9 cellular contexts compared by ENCODE assay signal in the genomic region with DNA sequence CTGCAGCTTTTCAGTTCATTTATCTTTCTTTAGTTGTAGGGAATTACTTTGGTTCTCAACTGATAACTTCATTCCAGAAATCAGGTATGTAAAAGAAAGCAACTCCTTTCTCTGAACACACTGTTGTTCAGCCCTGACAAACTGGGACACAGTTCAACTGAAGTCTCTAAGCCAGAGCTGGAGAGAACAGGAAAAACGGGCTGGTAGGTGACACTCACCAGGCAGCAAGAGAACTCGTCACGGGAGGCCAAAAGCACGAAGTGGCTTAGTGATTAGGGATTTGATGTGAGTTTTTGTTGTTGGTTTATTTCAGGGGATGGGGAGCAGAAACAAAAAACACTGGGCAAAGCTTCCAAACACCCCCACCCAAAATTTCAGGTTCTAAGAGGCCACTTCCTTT. TPM values are rescaled to one million over a fixed set of nuclear protein-coding genes. Genes with fewer than 3 reads are reported as not detected.
A peak's percentile ranks its signal among the peaks of the same experiment; 100 is the strongest.
DNase-seq lines count a peak whose midpoint lies in the region; ATAC-seq, FAIRE-seq and TF ChIP-seq lines count a peak whose summit lies in the region.
"Had no signal": no experiment of that assay in that cellular context is flagged by ENCODE, and none has a peak within 500 bp of the region (broad histone marks: within the 10 kb centered on the region; RNA-seq: fewer than 3 reads in every experiment).

No MANE protein-coding gene starts in this region.

- POLR2A ChIA-PET in naive thymus-derived CD4-positive, alpha-beta T cell (lab: Charles Lee), result interaction anchor here (0.7 to 47.8 kb wide), 14 partner anchors 10 to 146 kb away, joined by 3 to 1512 read pairs (median 4); partner anchors contain the start of genes APOL2 and MYH9

- TF ChIP-seq POLR2A in breast epithelium (IDR thresholded peaks at IDR 0.05), result no peak
- TF ChIP-seq POLR2A in GM12892 (IDR thresholded peaks at IDR 0.05; ENCODE audit: low read depth, low read length), result no peak

- H3K9me3 ChIP-seq in breast epithelium, result no peaks in the 10 kb centered on the region
- H3K9me3 ChIP-seq in naive thymus-derived CD4-positive, alpha-beta T cell (ENCODE audit: control insufficient read depth in 2 of 3, low read length in 3 of 3), result no peaks in the 10 kb centered on the region
- H3K9me3 ChIP-seq in aorta (ENCODE audit: control insufficient read depth, low read length), result no peaks in the 10 kb centered on the region

- peak overlapping the region; percentile 86 for H3K4me3 Mint-ChIP-seq in stimulated activated naive CD8-positive, alpha-beta T cell treated with anti-CD3 and anti-CD28 coated beads, Interleukin-15, Interleukin-2, amounts not matched to agents 100 ng/mL and 50 ng/mL, for 24 hours
- H3K4me3 Mint-ChIP-seq in naive thymus-derived CD4-positive, alpha-beta T cell, result peak overlapping the region; percentile 83 to 95 (median 88)

- peaks cover 100% of the 10 kb centered on the region for H3K4me1 Mint-ChIP-seq in stimulated activated naive CD8-positive, alpha-beta T cell treated with anti-CD3 and anti-CD28 coated beads, Interleukin-15, Interleukin-2, amounts not matched to agents 100 ng/mL and 50 ng/mL, for 24 hours (ENCODE audit: low read depth)
- H3K4me1 Mint-ChIP-seq in naive thymus-derived CD4-positive, alpha-beta T cell, result peaks cover 80 to 100% (median 95%) of the 10 kb centered on the region in 7 donors

- no peak overlapping the region for H3K4me3 ChIP-seq in breast epithelium
- peak overlapping the region; percentile 57 for H3K4me3 ChIP-seq in naive thymus-derived CD4-positive, alpha-beta T cell (ENCODE audit: low read length)
- no peak overlapping the region for H3K4me3 ChIP-seq in aorta (ENCODE audit: low read length in 2 of 2)

- FAIRE-seq in GM12892 (lab: Jason Lieb, UNC), result no peak

- no peak for ATAC-seq in stimulated activated naive CD8-positive, alpha-beta T cell treated with anti-CD3 and anti-CD28 coated beads, Interleukin-15, Interleukin-2, amounts not matched to agents 100 U/mL and 50 U/mL, for 24 hours
- no peak for ATAC-seq in naive thymus-derived CD4-positive, alpha-beta T cell
- ATAC-seq in aorta (ENCODE audit: low FRiP score) (no peak), HG03135 (IDR thresholded peaks at IDR 0.05; ENCODE audit: unreplicated experiment) (no peak), HG03460 (IDR thresholded peaks at IDR 0.05; ENCODE audit: unreplicated experiment) (no peak)

- H3K27ac ChIP-seq in breast epithelium (peak overlapping the region; percentile 96 to 97), aorta (ENCODE audit: low read depth in 1 of 2, low read length in 2 of 2) (peak overlapping the region; percentile 81 to 97)
- H3K27ac ChIP-seq in naive thymus-derived CD4-positive, alpha-beta T cell (ENCODE audit: low read depth, low read length), result peak overlapping the region; percentile 82

- H3K36me3 ChIP-seq in breast epithelium (no peaks in the 10 kb centered on the region), aorta (ENCODE audit: control insufficient read depth in 1 of 2, insufficient read depth in 2 of 2, low read length in 1 of 2) (peaks cover 4 to 7% of the 10 kb centered on the region in 2 donors)
- H3K36me3 ChIP-seq in naive thymus-derived CD4-positive, alpha-beta T cell (ENCODE audit: control insufficient read depth in 2 of 3, insufficient read depth in 3 of 3, low read length in 3 of 3), result peaks cover 9 to 30% (median 19%) of the 10 kb centered on the region in 3 experiments

- no peak for DNase-seq in stimulated activated naive CD8-positive, alpha-beta T cell treated with anti-CD3 and anti-CD28 coated beads, Interleukin-15, Interleukin-2, amounts not matched to agents 100 U/mL and 50 U/mL, for 24 hours
- no peak for DNase-seq in breast epithelium (ENCODE audit: low spot score in 2 of 2)
- DNase-seq in naive thymus-derived CD4-positive, alpha-beta T cell, result no peak
- no peak for DNase-seq in aorta
- DNase-seq in GM12892 (ENCODE audit: insufficient read length), result no peak
- DNase-seq: NCI-H446 treated with DMSO at 0.1 percent for 48 hours had no signal

- WGBS in aorta, 2 donors, result 0 to 1% methylated on average over 4 of the region's 4 CpGs

- peaks cover 88% of the 10 kb centered on the region for H3K36me3 Mint-ChIP-seq in stimulated activated naive CD8-positive, alpha-beta T cell treated with anti-CD3 and anti-CD28 coated beads, Interleukin-15, Interleukin-2, amounts not matched to agents 100 ng/mL and 50 ng/mL, for 24 hours (ENCODE audit: low read depth)
- H3K36me3 Mint-ChIP-seq in naive thymus-derived CD4-positive, alpha-beta T cell, result peaks cover 7 to 63% (median 39%) of the 10 kb centered on the region in 5 donors

- peak overlapping the region; percentile 100 for H3K27ac Mint-ChIP-seq in stimulated activated naive CD8-positive, alpha-beta T cell treated with anti-CD3 and anti-CD28 coated beads, Interleukin-15, Interleukin-2, amounts not matched to agents 100 ng/mL and 50 ng/mL, for 24 hours
- H3K27ac Mint-ChIP-seq in naive thymus-derived CD4-positive, alpha-beta T cell, result peak overlapping the region; percentile 90 to 100 (median 98)

- no peaks in the 10 kb centered on the region for H3K9me3 Mint-ChIP-seq in stimulated activated naive CD8-positive, alpha-beta T cell treated with anti-CD3 and anti-CD28 coated beads, Interleukin-15, Interleukin-2, amounts not matched to agents 100 ng/mL and 50 ng/mL, for 24 hours
- H3K9me3 Mint-ChIP-seq in naive thymus-derived CD4-positive, alpha-beta T cell, result peaks cover 0 to 3% (median 0%) of the 10 kb centered on the region in 11 donors

- H3K27me3 ChIP-seq in breast epithelium, result no peaks in the 10 kb centered on the region
- H3K27me3 ChIP-seq in naive thymus-derived CD4-positive, alpha-beta T cell (ENCODE audit: control insufficient read depth in 2 of 2, insufficient read depth in 2 of 2, low read length in 2 of 2), result no peaks in the 10 kb centered on the region
- no peaks in the 10 kb centered on the region for H3K27me3 ChIP-seq in aorta (ENCODE audit: control insufficient read depth in 1 of 2, insufficient read depth in 2 of 2, low read length in 1 of 2)

- no peaks in the 10 kb centered on the region for H3K27me3 Mint-ChIP-seq in stimulated activated naive CD8-positive, alpha-beta T cell treated with anti-CD3 and anti-CD28 coated beads, Interleukin-15, Interleukin-2, amounts not matched to agents 100 ng/mL and 50 ng/mL, for 24 hours
- no peaks in the 10 kb centered on the region for H3K27me3 Mint-ChIP-seq in naive thymus-derived CD4-positive, alpha-beta T cell

- TF ChIP-seq CTCF in breast epithelium (IDR thresholded peaks at IDR 0.05), result no peak

- CTCF ChIA-PET in naive thymus-derived CD4-positive, alpha-beta T cell (lab: Charles Lee), result interaction anchor here (0.8 to 3.7 kb wide), 7 partner anchors 19 to 137 kb away, joined by 3 to 31 read pairs (median 5); partner anchors contain the start of gene APOL2

- H3K4me1 ChIP-seq in breast epithelium (peaks cover 46 to 80% of the 10 kb centered on the region in 2 donors), aorta (ENCODE audit: control insufficient read depth in 1 of 2, insufficient read depth in 2 of 2, low read length in 2 of 2) (peaks cover 3 to 11% of the 10 kb centered on the region in 2 donors)
- H3K4me1 ChIP-seq in naive thymus-derived CD4-positive, alpha-beta T cell (ENCODE audit: control insufficient read depth in 2 of 2, insufficient read depth in 2 of 2, low read length in 2 of 2), result peaks cover 98 to 99% of the 10 kb centered on the region in 2 donors

- intact Hi-C loops in breast epithelium (cut with DNase I; ENCODE audit: low total_unique reads) (no loop called here), aorta (cut with DNase I) (loop anchor here in 1 of 2 donors (5.0 kb wide), 1 partner anchor 34 kb away; no protein-coding TSS in a partner anchor)
- intact Hi-C loops in naive thymus-derived CD4-positive, alpha-beta T cell (cut with micrococcal nuclease), result loop anchor here (1.0 to 2.0 kb wide), 3 partner anchors 22 to 195 kb away; partner anchors contain the start of gene EIF3D (in 1 of the 2)

RNA-seq across cellular contexts. Expression of gene MYH9, which starts 54.1 kb away (rescaled TPM):
- 100 to 1,000 TPM; 169 to 392 (median 268) TPM for total RNA-seq in breast epithelium
- 100 to 1,000 TPM; 650 to 900 (median 803) TPM for total RNA-seq in naive thymus-derived CD4-positive, alpha-beta T cell
- polyA plus RNA-seq in naive thymus-derived CD4-positive, alpha-beta T cell, result 100 to 1,000 TPM in 1 of 2 donors, 10 to 100 TPM in 1; 95.5 to 501 TPM
- total RNA-seq in aorta, result 1,000 to 10,000 TPM; 1,564 to 1,890 TPM
- polyA plus RNA-seq in aorta, result 100 to 1,000 TPM; 170 to 572 TPM
- 155 TPM for polyA plus RNA-seq in GM12892 (2012; ENCODE audit: missing spikeins)
